Comparison of ENCODE assay signal across 40 cellular contexts in the genomic region with DNA sequence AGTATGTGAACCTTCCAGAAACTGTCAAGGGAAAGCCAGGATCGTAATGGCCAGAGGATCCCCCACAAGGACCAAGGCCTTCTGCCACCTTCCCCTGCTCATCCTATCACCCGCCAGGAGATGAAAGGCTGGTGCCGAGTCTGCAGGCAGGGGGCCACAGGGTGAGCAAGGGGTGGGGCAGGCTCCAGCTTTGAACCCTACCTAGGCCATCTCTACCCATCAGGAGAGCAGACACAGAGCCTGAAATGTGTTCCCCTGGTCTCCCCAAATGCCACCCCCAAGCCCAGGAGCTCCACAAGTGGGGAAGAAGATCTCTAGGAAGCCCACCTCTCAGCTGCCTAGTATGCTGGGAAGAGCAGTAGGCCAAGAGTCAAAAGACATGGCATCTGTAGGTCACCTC.
"Had no signal": no experiment of that assay in that cellular context is flagged by ENCODE, and none has a peak within 500 bp of the region (broad histone marks: within the 10 kb centered on the region; RNA-seq: fewer than 3 reads in every experiment).

No MANE protein-coding gene starts in this region.

- H3K4me1 ChIP-seq: adrenal gland, ascending aorta, breast epithelium had no signal

- H3K27ac ChIP-seq: adrenal gland, ascending aorta, body of pancreas, brain microvascular endothelial cell, breast epithelium, cardiac muscle cell had no signal

- DNase-seq: activated effector memory CD4-positive, alpha-beta T cell treated with anti-CD3 and anti-CD28 coated beads, Interleukin-2, amount 50 U/mL, for 16 hours; activated effector memory CD4-positive, alpha-beta T cell treated with Interleukin-2 at 50 U/mL for 16 hours; activated gamma-delta T cell; activated gamma-delta T cell treated with Interleukin-2 at 50 U/mL for 16 hours; activated naive CD4-positive, alpha-beta T cell; activated naive CD4-positive, alpha-beta T cell treated with anti-CD3 and anti-CD28 coated beads for 36 hours; activated naive CD4-positive, alpha-beta T cell treated with anti-CD3 and anti-CD28 coated beads, Interleukin-2, amount 10 ng/mL, durations not matched to agents 7 days and 5 days; activated naive CD4-positive, alpha-beta T cell treated with anti-CD3 and anti-CD28 coated beads, Interleukin-2, amount 50 U/mL, for 16 hours; activated naive CD4-positive, alpha-beta T cell treated with Interleukin-2 at 50 U/mL for 16 hours; activated naive CD8-positive, alpha-beta T cell treated with anti-CD3 and anti-CD28 coated beads for 36 hours; activated naive CD8-positive, alpha-beta T cell treated with anti-CD3 and anti-CD28 coated beads, Interleukin-2, amount 10 ng/mL, durations not matched to agents 7 days and 5 days; activated naive CD8-positive, alpha-beta T cell treated with anti-CD3 and anti-CD28 coated beads, Interleukin-2, amount 50 U/mL, for 24 hours; activated T-cell treated with anti-CD3 and anti-CD28 coated beads, Interleukin-2, amount 50 U/mL, for 1 hour; activated T-cell treated with anti-CD3 and anti-CD28 coated beads, Interleukin-2, amount 50 U/mL, for 24 hours; activated T-cell treated with anti-CD3 and anti-CD28 coated beads, Interleukin-2, amount 50 U/mL, for 4 hours; activated T-cell treated with anti-CD3 and anti-CD28 coated beads, Interleukin-2, amount 50 U/mL, for 48 hours; activated T-cell treated with anti-CD3 and anti-CD28 coated beads, Interleukin-2, amount 50 U/mL, for 72 hours; adrenal gland; amniotic stem cell; amygdala; anterior cingulate cortex; aorta; body of pancreas; brain microvascular endothelial cell; caudate nucleus; central memory CD4-positive, alpha-beta T cell; cerebellar nuclear complex had no signal

- H3K9me3 Mint-ChIP-seq: activated naive CD4-positive, alpha-beta T cell treated with anti-CD3 and anti-CD28 coated beads for 36 hours; activated naive CD4-positive, alpha-beta T cell treated with anti-CD3 and anti-CD28 coated beads, Interleukin-2, amount 10 ng/mL, durations not matched to agents 7 days and 5 days; activated naive CD4-positive, alpha-beta T cell treated with anti-CD3 and anti-CD28 coated beads, Interleukin-2, amount 50 U/mL, for 24 hours; activated naive CD4-positive, alpha-beta T cell treated with anti-CD3 and anti-CD28 coated beads, Interleukin-2, amount 50 U/mL, for 72 hours; activated naive CD8-positive, alpha-beta T cell treated with anti-CD3 and anti-CD28 coated beads for 36 hours; activated naive CD8-positive, alpha-beta T cell treated with anti-CD3 and anti-CD28 coated beads, Interleukin-2, amount 10 ng/mL, durations not matched to agents 7 days and 5 days; activated naive CD8-positive, alpha-beta T cell treated with anti-CD3 and anti-CD28 coated beads, Interleukin-2, amount 50 U/mL, for 24 hours; activated T-cell treated with anti-CD3 and anti-CD28 coated beads, Interleukin-2, amount 50 U/mL, for 24 hours; activated T-cell treated with anti-CD3 and anti-CD28 coated beads, Interleukin-2, amount 50 U/mL, for 4 hours; activated T-cell treated with anti-CD3 and anti-CD28 coated beads, Interleukin-2, amount 50 U/mL, for 72 hours; activated T-helper 1 cell treated with anti-CD3 and anti-CD28 coated beads, Interleukin-12 subunit alpha, Interleukin-12 subunit beta, Interleukin-2, Interleukin-4 antibody, amounts not matched to agents 30 ng/mL and 10 ng/mL and 1 ng/mL, durations not matched to agents 14 hours and 24 hours and 36 hours; activated T-helper 17 cell treated with anti-CD3 and anti-CD28 coated beads, Interleukin-2, amount 50 U/mL, for 72 hours; activated T-helper 2 cell treated with anti-CD3 and anti-CD28 coated beads, Interferon-gamma antibody, Interleukin-2, Interleukin-4, amounts not matched to agents 10 μg/mL and 5 μg/mL and 100 μg/mL, durations not matched to agents 14 hours and 24 hours and 36 hours; central memory CD8-positive, alpha-beta T cell had no signal

- H3K4me3 ChIP-seq: adrenal gland, ascending aorta, body of pancreas, breast epithelium, cardiac muscle cell had no signal

- H3K36me3 ChIP-seq: adrenal gland, ascending aorta, brain microvascular endothelial cell, breast epithelium, cardiac muscle cell had no signal

- H3K9me3 ChIP-seq: adrenal gland, ascending aorta, body of pancreas, breast epithelium had no signal

- FAIRE-seq: astrocyte, bronchial epithelial cell had no signal

- H3K4me1 Mint-ChIP-seq: activated naive CD4-positive, alpha-beta T cell treated with anti-CD3 and anti-CD28 coated beads, Interleukin-2, amount 10 ng/mL, durations not matched to agents 7 days and 5 days; activated naive CD4-positive, alpha-beta T cell treated with anti-CD3 and anti-CD28 coated beads, Interleukin-2, amount 50 U/mL, for 24 hours; activated naive CD8-positive, alpha-beta T cell treated with anti-CD3 and anti-CD28 coated beads for 36 hours; activated naive CD8-positive, alpha-beta T cell treated with anti-CD3 and anti-CD28 coated beads, Interleukin-2, amount 10 ng/mL, durations not matched to agents 7 days and 5 days; activated naive CD8-positive, alpha-beta T cell treated with anti-CD3 and anti-CD28 coated beads, Interleukin-2, amount 50 U/mL, for 24 hours; activated T-helper 17 cell treated with anti-CD3 and anti-CD28 coated beads, Interleukin-2, amount 50 U/mL, for 72 hours; brain; central memory CD8-positive, alpha-beta T cell had no signal

- H3K27me3 ChIP-seq: adrenal gland, ascending aorta, body of pancreas, brain microvascular endothelial cell, breast epithelium, cardiac muscle cell had no signal

- ATAC-seq: activated naive CD4-positive, alpha-beta T cell treated with anti-CD3 and anti-CD28 coated beads, Interleukin-2, amount 50 U/mL, for 72 hours; activated naive CD8-positive, alpha-beta T cell treated with anti-CD3 and anti-CD28 coated beads, Interleukin-2, amount 50 U/mL, for 24 hours; activated T-cell treated with anti-CD3 and anti-CD28 coated beads, Interleukin-2, amount 50 U/mL, for 4 hours; activated T-cell treated with anti-CD3 and anti-CD28 coated beads, Interleukin-2, amount 50 U/mL, for 72 hours; activated T-helper 17 cell treated with anti-CD3 and anti-CD28 coated beads, Interleukin-2, amount 50 U/mL, for 72 hours; body of pancreas had no signal

- H3K27ac Mint-ChIP-seq: activated naive CD4-positive, alpha-beta T cell treated with anti-CD3 and anti-CD28 coated beads for 36 hours; activated naive CD4-positive, alpha-beta T cell treated with anti-CD3 and anti-CD28 coated beads, Interleukin-2, amount 10 ng/mL, durations not matched to agents 7 days and 5 days; activated naive CD4-positive, alpha-beta T cell treated with anti-CD3 and anti-CD28 coated beads, Interleukin-2, amount 50 U/mL, for 24 hours; activated naive CD4-positive, alpha-beta T cell treated with anti-CD3 and anti-CD28 coated beads, Interleukin-2, amount 50 U/mL, for 72 hours; activated naive CD8-positive, alpha-beta T cell; activated naive CD8-positive, alpha-beta T cell treated with anti-CD3 and anti-CD28 coated beads for 36 hours; activated naive CD8-positive, alpha-beta T cell treated with anti-CD3 and anti-CD28 coated beads, Interleukin-2, amount 10 ng/mL, durations not matched to agents 7 days and 5 days; activated naive CD8-positive, alpha-beta T cell treated with anti-CD3 and anti-CD28 coated beads, Interleukin-2, amount 50 U/mL, for 24 hours; activated T-cell treated with anti-CD3 and anti-CD28 coated beads, Interleukin-2, amount 50 U/mL, for 24 hours; activated T-cell treated with anti-CD3 and anti-CD28 coated beads, Interleukin-2, amount 50 U/mL, for 72 hours; activated T-helper 1 cell treated with anti-CD3 and anti-CD28 coated beads, Interleukin-12 subunit alpha, Interleukin-12 subunit beta, Interleukin-2, Interleukin-4 antibody, amounts not matched to agents 30 ng/mL and 10 ng/mL and 1 ng/mL, durations not matched to agents 14 hours and 24 hours and 36 hours; activated T-helper 17 cell treated with anti-CD3 and anti-CD28 coated beads, Interleukin-2, amount 50 U/mL, for 72 hours; activated T-helper 2 cell treated with anti-CD3 and anti-CD28 coated beads, Interferon-gamma antibody, Interleukin-2, Interleukin-4, amounts not matched to agents 10 μg/mL and 5 μg/mL and 100 μg/mL, durations not matched to agents 14 hours and 24 hours and 36 hours; brain had no signal

- H3K36me3 Mint-ChIP-seq: activated naive CD4-positive, alpha-beta T cell treated with anti-CD3 and anti-CD28 coated beads, Interleukin-2, amount 10 ng/mL, durations not matched to agents 7 days and 5 days; activated naive CD4-positive, alpha-beta T cell treated with anti-CD3 and anti-CD28 coated beads, Interleukin-2, amount 50 U/mL, for 24 hours; activated naive CD4-positive, alpha-beta T cell treated with anti-CD3 and anti-CD28 coated beads, Interleukin-2, amount 50 U/mL, for 72 hours; activated naive CD8-positive, alpha-beta T cell; activated naive CD8-positive, alpha-beta T cell treated with anti-CD3 and anti-CD28 coated beads for 36 hours; activated naive CD8-positive, alpha-beta T cell treated with anti-CD3 and anti-CD28 coated beads, Interleukin-2, amount 10 ng/mL, durations not matched to agents 7 days and 5 days; brain had no signal

- H3K4me3 Mint-ChIP-seq: activated naive CD4-positive, alpha-beta T cell treated with anti-CD3 and anti-CD28 coated beads for 36 hours; activated naive CD4-positive, alpha-beta T cell treated with anti-CD3 and anti-CD28 coated beads, Interleukin-2, amount 10 ng/mL, durations not matched to agents 7 days and 5 days; activated naive CD4-positive, alpha-beta T cell treated with anti-CD3 and anti-CD28 coated beads, Interleukin-2, amount 50 U/mL, for 24 hours; activated naive CD8-positive, alpha-beta T cell; activated naive CD8-positive, alpha-beta T cell treated with anti-CD3 and anti-CD28 coated beads for 36 hours; activated naive CD8-positive, alpha-beta T cell treated with anti-CD3 and anti-CD28 coated beads, Interleukin-2, amount 10 ng/mL, durations not matched to agents 7 days and 5 days; activated naive CD8-positive, alpha-beta T cell treated with anti-CD3 and anti-CD28 coated beads, Interleukin-2, amount 50 U/mL, for 24 hours; activated T-cell treated with anti-CD3 and anti-CD28 coated beads, Interleukin-2, amount 50 U/mL, for 24 hours; activated T-cell treated with anti-CD3 and anti-CD28 coated beads, Interleukin-2, amount 50 U/mL, for 4 hours; activated T-cell treated with anti-CD3 and anti-CD28 coated beads, Interleukin-2, amount 50 U/mL, for 72 hours; activated T-helper 1 cell treated with anti-CD3 and anti-CD28 coated beads, Interleukin-12 subunit alpha, Interleukin-12 subunit beta, Interleukin-2, Interleukin-4 antibody, amounts not matched to agents 30 ng/mL and 10 ng/mL and 1 ng/mL, durations not matched to agents 14 hours and 24 hours and 36 hours; activated T-helper 17 cell treated with anti-CD3 and anti-CD28 coated beads, Interleukin-2, amount 50 U/mL, for 72 hours; brain; central memory CD8-positive, alpha-beta T cell had no signal
